ENCODE assay signal across 2 cellular contexts in genomic region chrX:3263681-3264126, GRCh38.
TF ChIP-seq lines count a peak whose summit lies in the region.

No MANE protein-coding gene starts in this region.

TF ChIP-seq in SK-N-SH, 30 proteins besides CTCF, POLR2A, EP300 and RAD21 (continued from another document):
- TF ChIP-seq ZBTB33 (IDR thresholded peaks at IDR 0.05; ENCODE audit: borderline replicate concordance, low read depth) = no peak
- no peak for TF ChIP-seq RFX5 (IDR thresholded peaks at IDR 0.05; ENCODE audit: low read length)
- TF ChIP-seq NFIC (IDR thresholded peaks at IDR 0.05; ENCODE audit: borderline replicate concordance) = no peak
- TF ChIP-seq SMC3 (IDR thresholded peaks at IDR 0.05; ENCODE audit: low read depth, low read length) = no peak
- no peak for TF ChIP-seq TAF1 (IDR thresholded peaks at IDR 0.05; ENCODE audit: borderline replicate concordance, low read depth, low read length)
- no peak for TF ChIP-seq TEAD4 (IDR thresholded peaks at IDR 0.05; ENCODE audit: borderline replicate concordance, insufficient read depth)
- no peak for TF ChIP-seq NRF1 (IDR thresholded peaks at IDR 0.05; ENCODE audit: low read depth, low read length)
- no peak for TF ChIP-seq SIN3A (IDR thresholded peaks at IDR 0.05; ENCODE audit: borderline replicate concordance, low read depth, low read length)
- no peak for TF ChIP-seq GATA2 (CRISPR knock-in tag; IDR thresholded peaks at IDR 0.05)
- no peak for TF ChIP-seq USF2 (IDR thresholded peaks at IDR 0.05; ENCODE audit: borderline replicate concordance, low read depth, low read length)
- TF ChIP-seq JUND (IDR thresholded peaks at IDR 0.05) = no peak
- TF ChIP-seq PBX3 (IDR thresholded peaks at IDR 0.05) = no peak
- no peak for TF ChIP-seq IRF3 (IDR thresholded peaks at IDR 0.05; ENCODE audit: low read depth, low read length)
- TF ChIP-seq RXRA (IDR thresholded peaks at IDR 0.05; ENCODE audit: borderline replicate concordance, low read depth) = no peak
- no peak for TF ChIP-seq FOSL2 (IDR thresholded peaks at IDR 0.05; ENCODE audit: borderline replicate concordance, low read depth)

TF ChIP-seq in SK-N-SH treated with all-trans-retinoic acid at 6 μM for 48 hours, 23 proteins besides CTCF, POLR2A, EP300 and RAD21 (continued from another document):
- TF ChIP-seq CSRNP3 (CRISPR knock-in tag; IDR thresholded peaks at IDR 0.05) = no peak
- TF ChIP-seq TOX (CRISPR knock-in tag; IDR thresholded peaks at IDR 0.05; ENCODE audit: borderline replicate concordance) = no peak
- no peak for TF ChIP-seq PPARA (CRISPR knock-in tag; IDR thresholded peaks at IDR 0.05; ENCODE audit: borderline replicate concordance)
TF ChIP-seq in SK-N-SH treated with all-trans-retinoic acid at 6 μM for 48 hours: peak in this region for 0.
